Comparison of ENCODE assay signal across 2 cellular contexts in the genomic region with DNA sequence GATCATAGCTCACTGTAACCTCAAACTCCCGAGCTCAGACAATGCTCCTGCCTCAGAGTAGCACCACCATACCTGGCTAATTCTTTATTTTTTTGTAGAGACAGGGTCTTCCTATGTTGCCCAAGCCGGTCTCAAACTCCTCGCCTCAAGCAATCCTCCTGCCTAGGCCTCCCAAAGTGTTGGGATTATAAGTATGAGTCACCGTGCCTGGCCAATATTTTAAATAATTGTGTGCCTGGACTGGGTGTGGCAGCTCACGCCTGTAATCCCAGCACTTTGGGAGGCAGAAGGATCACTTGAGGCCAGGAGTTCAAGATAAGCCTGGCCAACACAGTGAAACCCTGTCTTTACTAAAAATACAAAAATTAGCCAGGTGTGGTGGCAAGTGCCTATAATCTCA. TPM values are rescaled to one million over a fixed set of nuclear protein-coding genes. Genes with fewer than 3 reads are reported as not detected.
"Had no signal": no experiment of that assay in that cellular context is flagged by ENCODE, and none has a peak within 500 bp of the region (broad histone marks: within the 10 kb centered on the region; RNA-seq: fewer than 3 reads in every experiment).

No MANE protein-coding gene starts in this region.

RNA-seq across cellular contexts. Expression of gene TMEM88, which starts 9.5 kb away (rescaled TPM):
- total RNA-seq: RPMI7951, SJSA1 had no signal
